In the genomic region with DNA sequence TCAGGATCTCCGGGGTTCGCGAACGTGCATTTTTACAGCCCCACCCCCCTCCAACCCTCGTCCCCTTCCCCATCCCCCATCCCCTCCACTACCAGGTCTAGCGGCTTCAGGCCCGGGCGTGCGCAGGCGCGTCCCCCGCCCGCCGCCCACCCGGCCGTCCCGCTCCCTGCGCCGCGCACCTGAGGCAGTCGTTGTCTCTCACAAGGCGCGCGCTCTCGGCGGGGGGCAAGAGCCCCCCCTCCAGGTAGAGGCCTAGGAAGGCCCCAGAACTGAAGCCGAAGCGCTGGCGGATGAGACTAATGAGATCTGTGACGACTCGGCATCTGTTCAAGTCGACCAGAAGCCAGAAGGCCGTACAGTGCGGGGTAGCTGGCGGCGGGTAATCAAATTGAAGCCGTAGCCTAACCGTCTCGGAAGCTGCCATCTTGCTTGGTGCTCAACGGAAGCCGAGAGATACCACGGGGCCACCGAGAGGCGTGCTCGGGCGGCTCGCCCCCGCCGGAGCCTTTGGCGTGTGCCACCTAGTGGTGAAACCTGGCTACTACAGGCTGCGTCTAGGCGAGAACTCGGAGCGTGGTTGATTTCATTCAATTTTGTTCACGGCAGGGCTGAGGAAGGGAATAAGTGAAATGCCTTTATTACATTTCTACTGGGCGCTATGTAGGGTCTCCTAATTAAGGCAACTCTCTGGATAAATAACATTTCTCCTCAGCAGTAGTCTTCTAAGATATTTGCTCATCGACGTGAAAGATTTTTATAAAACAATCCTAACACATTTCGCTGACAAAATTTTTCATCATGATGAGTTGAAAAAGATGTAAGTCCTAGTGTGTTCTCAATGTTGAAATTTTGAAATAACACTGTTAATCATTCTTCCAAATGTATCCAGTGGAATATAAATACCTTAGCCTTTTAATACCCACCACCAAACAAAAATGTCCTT, we compare ENCODE assay signal across 1 cellular context.
TF ChIP-seq lines count a peak whose summit lies in the region.

A gene with protein sequence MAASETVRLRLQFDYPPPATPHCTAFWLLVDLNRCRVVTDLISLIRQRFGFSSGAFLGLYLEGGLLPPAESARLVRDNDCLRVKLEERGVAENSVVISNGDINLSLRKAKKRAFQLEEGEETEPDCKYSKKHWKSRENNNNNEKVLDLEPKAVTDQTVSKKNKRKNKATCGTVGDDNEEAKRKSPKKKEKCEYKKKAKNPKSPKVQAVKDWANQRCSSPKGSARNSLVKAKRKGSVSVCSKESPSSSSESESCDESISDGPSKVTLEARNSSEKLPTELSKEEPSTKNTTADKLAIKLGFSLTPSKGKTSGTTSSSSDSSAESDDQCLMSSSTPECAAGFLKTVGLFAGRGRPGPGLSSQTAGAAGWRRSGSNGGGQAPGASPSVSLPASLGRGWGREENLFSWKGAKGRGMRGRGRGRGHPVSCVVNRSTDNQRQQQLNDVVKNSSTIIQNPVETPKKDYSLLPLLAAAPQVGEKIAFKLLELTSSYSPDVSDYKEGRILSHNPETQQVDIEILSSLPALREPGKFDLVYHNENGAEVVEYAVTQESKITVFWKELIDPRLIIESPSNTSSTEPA (minus strand): TSS at position 455 of the 943 bp plus-strand sequence. CDS start 31 bp downstream, at position 424.

TF ChIP-seq in WTC11, 78 proteins besides CTCF, POLR2A, EP300 and RAD21 (continued from another document):
- TF ChIP-seq E2F5 (CRISPR knock-in tag; IDR thresholded peaks at IDR 0.05) (peak; percentile 88), PRRX2 (CRISPR knock-in tag; IDR thresholded peaks at IDR 0.05) (no peak), NFYB (CRISPR knock-in tag; conservative IDR thresholded peaks at IDR 0.05; ENCODE audit: low read depth) (no peak), ZNF512 (CRISPR knock-in tag; IDR thresholded peaks at IDR 0.05; ENCODE audit: borderline replicate concordance) (no peak), HMGA2 (CRISPR knock-in tag; IDR thresholded peaks at IDR 0.05) (no peak), NR3C1 (CRISPR knock-in tag; conservative IDR thresholded peaks at IDR 0.05; ENCODE audit: low read depth) (no peak), ETV6 (CRISPR knock-in tag; IDR thresholded peaks at IDR 0.05) (peak; percentile 86), IRF1 (CRISPR knock-in tag; IDR thresholded peaks at IDR 0.05) (no peak), CBFB (CRISPR knock-in tag; IDR thresholded peaks at IDR 0.05; ENCODE audit: low read depth) (no peak), ZNF671 (CRISPR knock-in tag; IDR thresholded peaks at IDR 0.05) (no peak)
- TF ChIP-seq, protein P1, sequence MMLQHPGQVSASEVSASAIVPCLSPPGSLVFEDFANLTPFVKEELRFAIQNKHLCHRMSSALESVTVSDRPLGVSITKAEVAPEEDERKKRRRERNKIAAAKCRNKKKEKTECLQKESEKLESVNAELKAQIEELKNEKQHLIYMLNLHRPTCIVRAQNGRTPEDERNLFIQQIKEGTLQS (CRISPR knock-in tag; conservative IDR thresholded peaks at IDR 0.05): no peak
TF ChIP-seq in WTC11: peak in this region for 20.
